ENCODE assay signal across 16 cellular contexts in the genomic region with DNA sequence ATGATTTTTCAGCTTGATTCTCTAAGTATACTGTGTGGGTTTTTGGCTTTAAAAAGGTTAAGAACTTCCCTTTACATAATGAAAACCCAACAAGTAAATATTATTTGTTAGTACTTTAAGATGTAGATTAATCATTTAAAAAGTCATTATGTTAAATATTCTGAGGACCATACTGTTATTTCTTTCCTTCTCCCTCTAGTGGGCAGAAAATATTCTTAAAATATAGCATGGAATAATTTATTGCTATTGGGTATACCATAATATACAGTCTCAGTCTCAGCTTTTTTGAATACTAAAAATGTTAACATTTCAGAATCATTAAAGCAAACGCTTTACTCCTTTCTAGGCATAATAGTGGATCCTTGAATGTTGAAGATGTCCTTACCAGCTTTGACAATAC. TPM values are rescaled to one million over a fixed set of nuclear protein-coding genes. Genes with fewer than 3 reads are reported as not detected.
DNase-seq lines count a peak whose midpoint lies in the region; ATAC-seq and TF ChIP-seq lines count a peak whose summit lies in the region.
"Had no signal": no experiment of that assay in that cellular context is flagged by ENCODE, and none has a peak within 500 bp of the region (broad histone marks: within the 10 kb centered on the region; RNA-seq: fewer than 3 reads in every experiment).

No MANE protein-coding gene starts in this region.

- H3K4me3 ChIP-seq in cardiac muscle cell = no peak overlapping the region
- no peak overlapping the region for H3K4me3 ChIP-seq in heart right ventricle
- H3K4me3 ChIP-seq: left lung had no signal

- H3K4me1 Mint-ChIP-seq in endothelial cell (ENCODE audit: unreplicated experiment) (peaks cover 5% of the 10 kb centered on the region), type B pancreatic cell (ENCODE audit: unreplicated experiment) (no peaks in the 10 kb centered on the region)

- H3K36me3 ChIP-seq in cardiac muscle cell = no peaks in the 10 kb centered on the region
- H3K36me3 ChIP-seq in heart right ventricle = no peaks in the 10 kb centered on the region
- H3K36me3 ChIP-seq: left lung, WERI-Rb-1 had no signal

- H3K27me3 Mint-ChIP-seq in endothelial cell (ENCODE audit: unreplicated experiment) (no peaks in the 10 kb centered on the region), type B pancreatic cell (no peaks in the 10 kb centered on the region)
- H3K27me3 Mint-ChIP-seq: activated naive CD8-positive, alpha-beta T cell treated with anti-CD3 and anti-CD28 coated beads for 36 hours; dendritic cell treated with granulocyte-macrophage colony-stimulating factor and Interleukin-4, amounts not matched to agents 40 ng/mL and 50 ng/mL, for 4 days had no signal

- DNase-seq in cardiac muscle cell (ENCODE audit: low read depth in 1 of 2, low spot score in 1 of 2) (peak in 1 of 2 donors; percentile 1), heart right ventricle (no peak), OCI-M1 (lab: John Stamatoyannopoulos, UW) (peak; percentile 28), endothelial cell (ENCODE audit: low spot score) (no peak), type B pancreatic cell (ENCODE audit: extremely low spot score, unreplicated experiment) (no peak), NCI-H1105 (lab: John Stamatoyannopoulos, UW) (no peak), EL (no peak), cerebellar nuclear complex (lab: John Stamatoyannopoulos, UW) (no peak)
- DNase-seq: activated CD8-positive, alpha-beta memory T cell treated with anti-CD3 and anti-CD28 coated beads, Interleukin-2, amount 50 U/mL, for 48 hours; activated naive CD8-positive, alpha-beta T cell treated with anti-CD3 and anti-CD28 coated beads for 36 hours; left lung; nucleus accumbens; stimulated activated CD4-positive, alpha-beta T cell treated with anti-CD3 and anti-CD28 coated beads, Interleukin-15, amount 100 ng/mL, for 24 hours; stimulated activated CD8-positive, alpha-beta memory T cell treated with anti-CD3 and anti-CD28 coated beads, Interleukin-4, amount 100 ng/mL, for 48 hours; WERI-Rb-1 had no signal

- WGBS in heart right ventricle, 2 donors = 86 to 90% methylated on average over 1 of the region's 1 CpG

- TF ChIP-seq CTCF in cardiac muscle cell (IDR thresholded peaks at IDR 0.05; ENCODE audit: low read depth, low read length) (peak; percentile 38), heart right ventricle (IDR thresholded peaks at IDR 0.05) (peak in 2 of 9 donors; percentile 4 to 18), endothelial cell (IDR thresholded peaks at IDR 0.05; ENCODE audit: unreplicated experiment) (peak; percentile 65), type B pancreatic cell (conservative IDR thresholded peaks at IDR 0.05) (peak; percentile 65)

- H3K36me3 Mint-ChIP-seq in endothelial cell (ENCODE audit: low read depth, unreplicated experiment) = peaks cover 6% of the 10 kb centered on the region
- H3K36me3 Mint-ChIP-seq in type B pancreatic cell = peaks cover 6% of the 10 kb centered on the region

- H3K4me3 Mint-ChIP-seq in endothelial cell (ENCODE audit: unreplicated experiment) (no peak overlapping the region), type B pancreatic cell (no peak overlapping the region)
- H3K4me3 Mint-ChIP-seq: activated naive CD8-positive, alpha-beta T cell treated with anti-CD3 and anti-CD28 coated beads for 36 hours; dendritic cell treated with granulocyte-macrophage colony-stimulating factor and Interleukin-4, amounts not matched to agents 40 ng/mL and 50 ng/mL, for 4 days had no signal

- no peaks in the 10 kb centered on the region for H3K4me1 ChIP-seq in cardiac muscle cell (ENCODE audit: low read depth)
- H3K4me1 ChIP-seq in heart right ventricle = no peaks in the 10 kb centered on the region
- H3K4me1 ChIP-seq: left lung had no signal

- H3K9me3 Mint-ChIP-seq in endothelial cell (ENCODE audit: unreplicated experiment) = no peaks in the 10 kb centered on the region
- H3K9me3 Mint-ChIP-seq in type B pancreatic cell = no peaks in the 10 kb centered on the region
- H3K9me3 Mint-ChIP-seq: dendritic cell treated with granulocyte-macrophage colony-stimulating factor and Interleukin-4, amounts not matched to agents 40 ng/mL and 50 ng/mL, for 4 days had no signal

- H3K27me3 ChIP-seq in cardiac muscle cell (no peaks in the 10 kb centered on the region), heart right ventricle (no peaks in the 10 kb centered on the region)
- H3K27me3 ChIP-seq: left lung had no signal

- no peaks in the 10 kb centered on the region for H3K9me3 ChIP-seq in cardiac muscle cell (ENCODE audit: low read depth)
- H3K9me3 ChIP-seq in heart right ventricle = peaks cover 0 to 18% (median 0%) of the 10 kb centered on the region in 11 donors
- H3K9me3 ChIP-seq: left lung had no signal

- intact Hi-C loops in heart right ventricle (cut with DNase I) = loop anchor here in 7 of 10 donors (5.0 to 10.0 kb wide), 5 partner anchors 85 to 567 kb away; no protein-coding TSS in a partner anchor

- no peak overlapping the region for H3K27ac ChIP-seq in cardiac muscle cell
- no peak overlapping the region for H3K27ac ChIP-seq in heart right ventricle
- H3K27ac ChIP-seq: left lung, WERI-Rb-1 had no signal

- H3K27ac Mint-ChIP-seq in endothelial cell (ENCODE audit: unreplicated experiment) (no peak overlapping the region), type B pancreatic cell (no peak overlapping the region)
- H3K27ac Mint-ChIP-seq: activated naive CD8-positive, alpha-beta T cell treated with anti-CD3 and anti-CD28 coated beads for 36 hours; dendritic cell treated with granulocyte-macrophage colony-stimulating factor and Interleukin-4, amounts not matched to agents 40 ng/mL and 50 ng/mL, for 4 days had no signal

- ATAC-seq in heart right ventricle = no peak
- ATAC-seq: left lung had no signal

RNA-seq across cellular contexts. Expression of gene CAMKMT, which starts 28.1 kb away (rescaled TPM):
- total RNA-seq in cardiac muscle cell (16.9 and 23.1 TPM in 2 replicates), heart right ventricle (1 to 10 TPM; 4.1 to 6.4 (median 4.9) TPM), endothelial cell (ENCODE audit: unreplicated experiment) (8.4 TPM), type B pancreatic cell (ENCODE audit: low replicate concordance) (5.3 and 7.7 TPM in 2 replicates)
- polyA plus RNA-seq in cardiac muscle cell (19.9 and 20.6 TPM in 2 replicates), heart right ventricle (1 to 10 TPM; 4.7 to 4.9 TPM)

RNA-seq across cellular contexts. Expression of gene PREPL, which starts 28.6 kb away (rescaled TPM):
- 30.7 and 52.9 TPM in 2 replicates for total RNA-seq in cardiac muscle cell
- polyA plus RNA-seq in cardiac muscle cell = 31.0 and 47.6 TPM in 2 replicates
- total RNA-seq in heart right ventricle = 100 to 1,000 TPM in 5 of 10 donors, 10 to 100 TPM in 5; 69.1 to 132 (median 101) TPM
- 10 to 100 TPM in 1 of 2 donors, 1 to 10 TPM in 1; 8.5 to 14.3 TPM for polyA plus RNA-seq in heart right ventricle
- total RNA-seq in endothelial cell (ENCODE audit: unreplicated experiment) = 16.3 TPM
- total RNA-seq in type B pancreatic cell (ENCODE audit: low replicate concordance) = 37.1 and 42.0 TPM in 2 replicates
